In genomic region chr4:52546449-52546848, GRCh38 we compare ENCODE assay signal across 1 cellular context.
TF ChIP-seq lines count a peak whose summit lies in the region.

No MANE protein-coding gene starts in this region.

TF ChIP-seq in IMR-90, 13 proteins besides CTCF, POLR2A, EP300 and RAD21 (continued from another document):
- TF ChIP-seq NFE2L2 (IDR thresholded peaks at IDR 0.05; ENCODE audit: low read depth, low read length) (no peak), FOS (IDR thresholded peaks at IDR 0.05; ENCODE audit: low read depth, low read length) (no peak), MAFK (IDR thresholded peaks at IDR 0.05; ENCODE audit: low read depth, low read length) (no peak), MAZ (IDR thresholded peaks at IDR 0.05; ENCODE audit: borderline replicate concordance, low read depth, low read length) (no peak), RFX5 (IDR thresholded peaks at IDR 0.05; ENCODE audit: low read depth, low read length) (no peak), BHLHE40 (IDR thresholded peaks at IDR 0.05; ENCODE audit: low read depth, low read length) (no peak), CHD1 (IDR thresholded peaks at IDR 0.05; ENCODE audit: low read depth, low read length) (no peak), CEBPB (IDR thresholded peaks at IDR 0.05; ENCODE audit: low read depth, low read length) (no peak), RCOR1 (IDR thresholded peaks at IDR 0.05; ENCODE audit: insufficient replicate concordance, low read length) (no peak), SMC3 (IDR thresholded peaks at IDR 0.05; ENCODE audit: low read depth, low read length) (no peak)
